12 cellular contexts compared by ENCODE assay signal in genomic region chr19:53832861-53833260, GRCh38. TPM values are rescaled to one million over a fixed set of nuclear protein-coding genes. Genes with fewer than 3 reads are reported as not detected.
"Had no signal": no experiment of that assay in that cellular context is flagged by ENCODE, and none has a peak within 500 bp of the region (broad histone marks: within the 10 kb centered on the region; RNA-seq: fewer than 3 reads in every experiment).

No MANE protein-coding gene starts in this region.

RNA-seq across cellular contexts. Expression of gene NLRP12, which starts 8.7 kb away (rescaled TPM):
- polyA plus RNA-seq: keratinocyte, neural cell had no signal

RNA-seq across cellular contexts. Expression of gene PRKCG, which starts 49.1 kb away (rescaled TPM):
- total RNA-seq: cardiac septum, left cardiac atrium, left ventricle myocardium inferior, lower lobe of right lung, right atrium auricular region, sigmoid colon, subcutaneous adipose tissue, tibial nerve, ureter had no signal
- polyA plus RNA-seq: heart left ventricle, keratinocyte had no signal
